In the genomic region with DNA sequence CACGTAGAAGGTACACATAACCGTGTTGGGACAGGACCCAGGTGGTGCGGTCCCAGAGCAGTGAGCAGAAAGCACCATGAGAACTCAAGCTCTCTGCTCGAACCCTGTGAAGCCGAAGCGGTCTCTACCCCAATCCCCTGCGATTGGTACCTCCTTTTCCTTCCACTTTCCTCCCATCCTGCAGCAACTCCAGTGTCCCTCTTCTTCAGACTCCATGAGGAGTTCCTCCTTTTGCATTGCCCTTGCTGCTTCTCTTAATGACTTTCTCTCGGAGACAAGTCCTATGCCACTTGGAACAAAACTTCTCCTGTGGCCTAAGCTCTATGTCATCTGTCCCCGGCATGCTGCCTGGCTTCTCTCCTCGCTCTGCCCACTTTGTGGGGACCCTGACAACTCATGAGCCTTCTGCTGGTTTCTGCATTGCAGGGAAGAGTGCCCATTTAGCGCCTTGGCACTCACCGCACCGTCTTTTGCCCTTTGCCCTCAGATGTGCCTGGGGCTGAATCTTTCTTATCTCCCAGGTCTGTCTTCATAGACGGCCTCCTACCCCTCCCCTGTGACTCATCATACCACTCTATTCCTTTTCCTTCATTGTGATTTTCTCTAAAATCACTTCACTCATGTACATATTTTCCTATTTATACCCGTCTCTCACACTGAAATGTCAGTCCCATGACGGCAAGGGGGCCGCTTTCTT, we compare ENCODE assay signal across 1 cellular context.
TF ChIP-seq lines count a peak whose summit lies in the region.

No MANE protein-coding gene starts in this region.

TF ChIP-seq in HepG2, 621 proteins besides CTCF, POLR2A, EP300 and RAD21:
- TF ChIP-seq, protein P1, sequence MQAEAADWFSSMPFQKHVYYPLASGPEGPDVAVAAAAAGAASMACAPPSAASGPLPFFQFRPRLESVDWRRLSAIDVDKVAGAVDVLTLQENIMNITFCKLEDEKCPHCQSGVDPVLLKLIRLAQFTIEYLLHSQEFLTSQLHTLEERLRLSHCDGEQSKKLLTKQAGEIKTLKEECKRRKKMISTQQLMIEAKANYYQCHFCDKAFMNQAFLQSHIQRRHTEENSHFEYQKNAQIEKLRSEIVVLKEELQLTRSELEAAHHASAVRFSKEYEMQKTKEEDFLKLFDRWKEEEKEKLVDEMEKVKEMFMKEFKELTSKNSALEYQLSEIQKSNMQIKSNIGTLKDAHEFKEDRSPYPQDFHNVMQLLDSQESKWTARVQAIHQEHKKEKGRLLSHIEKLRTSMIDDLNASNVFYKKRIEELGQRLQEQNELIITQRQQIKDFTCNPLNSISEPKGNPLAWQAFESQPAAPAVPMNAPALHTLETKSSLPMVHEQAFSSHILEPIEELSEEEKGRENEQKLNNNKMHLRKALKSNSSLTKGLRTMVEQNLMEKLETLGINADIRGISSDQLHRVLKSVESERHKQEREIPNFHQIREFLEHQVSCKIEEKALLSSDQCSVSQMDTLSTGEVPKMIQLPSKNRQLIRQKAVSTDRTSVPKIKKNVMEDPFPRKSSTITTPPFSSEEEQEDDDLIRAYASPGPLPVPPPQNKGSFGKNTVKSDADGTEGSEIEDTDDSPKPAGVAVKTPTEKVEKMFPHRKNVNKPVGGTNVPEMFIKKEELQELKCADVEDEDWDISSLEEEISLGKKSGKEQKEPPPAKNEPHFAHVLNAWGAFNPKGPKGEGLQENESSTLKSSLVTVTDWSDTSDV (CRISPR knock-in tag; IDR thresholded peaks at IDR 0.05), result no peak
- 0 out of 2 replicates have a peak, but pooled peaks have one; percentile 7 for TF ChIP-seq CREB1 (IDR thresholded peaks at IDR 0.05)
- no peak for TF ChIP-seq CREB1 (CRISPR knock-in tag; IDR thresholded peaks at IDR 0.05)
- TF ChIP-seq EHMT2 (IDR thresholded peaks at IDR 0.05; ENCODE audit: borderline replicate concordance, low read depth, low read length), result no peak
- no peak for TF ChIP-seq ZFP62 (CRISPR knock-in tag; IDR thresholded peaks at IDR 0.05)
- no peak for TF ChIP-seq PCBP1 (IDR thresholded peaks at IDR 0.05; ENCODE audit: borderline replicate concordance, low read depth, low read length)
- no peak for TF ChIP-seq NFE2L1 (CRISPR knock-in tag; IDR thresholded peaks at IDR 0.05; ENCODE audit: borderline replicate concordance)
